ENCODE assay signal across 8 cellular contexts in the genomic region with DNA sequence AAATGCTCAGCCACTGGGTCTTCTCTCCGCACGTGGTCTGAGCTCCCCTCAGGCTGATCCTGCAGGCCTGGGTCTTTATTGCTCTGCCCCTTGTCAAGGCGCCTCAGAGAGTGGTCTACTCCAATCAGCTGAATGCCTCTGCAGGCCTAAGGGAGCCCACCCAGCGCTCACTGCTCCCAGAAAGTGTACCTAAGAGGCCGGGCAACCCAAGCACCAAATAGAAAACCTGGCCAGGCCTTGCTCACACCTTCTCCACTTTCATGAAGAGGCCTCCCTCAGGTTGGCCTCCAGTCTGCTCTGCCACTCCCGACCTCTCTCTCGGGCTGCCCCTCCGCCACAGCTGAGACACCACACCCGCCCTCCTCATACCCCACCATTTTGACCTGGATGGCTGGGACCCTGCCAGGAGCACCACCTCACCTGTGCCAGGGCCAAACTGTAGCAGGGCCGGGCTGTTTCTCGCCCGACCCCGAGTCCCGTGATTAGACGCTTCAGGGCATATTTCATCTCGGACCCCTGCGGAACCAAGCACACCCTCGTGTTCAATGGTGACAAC.
DNase-seq lines count a peak whose midpoint lies in the region; ATAC-seq and TF ChIP-seq lines count a peak whose summit lies in the region.

No MANE protein-coding gene starts in this region.

- DNase-seq in AG04449 (ENCODE audit: low read depth, low spot score) (no peak), cardiac fibroblast (ENCODE audit: low read depth in 2 of 2) (no peak), NCI-H345 treated with DMSO at 0.1 percent for 48 hours (lab: John Stamatoyannopoulos, UW; ENCODE audit: unreplicated experiment) (no peak)

- CTCF ChIA-PET in AG04449 (lab: Yijun Ruan, JAX) = interaction anchor here (1.1 to 13.2 kb wide), 3 partner anchors 12 to 133 kb away, joined by 3 to 137 read pairs (median 5); no protein-coding TSS in a partner anchor

- H3K9ac ChIP-seq in mucosa of rectum (ENCODE audit: low read depth in 1 of 2, low read length in 2 of 2) = peak overlapping the region; percentile 59 to 60

- no peaks in the 10 kb centered on the region for H3K27me3 ChIP-seq in mucosa of rectum (ENCODE audit: control insufficient read depth in 2 of 2, insufficient read depth in 2 of 2, low read length in 2 of 2)

- ATAC-seq in HG03196 (IDR thresholded peaks at IDR 0.05; ENCODE audit: unreplicated experiment) (peak; percentile 10), HG03139 (IDR thresholded peaks at IDR 0.05; ENCODE audit: unreplicated experiment) (no peak), GM21528 (IDR thresholded peaks at IDR 0.05; ENCODE audit: low FRiP score, unreplicated experiment) (no peak), GM21619 (IDR thresholded peaks at IDR 0.05; ENCODE audit: unreplicated experiment) (no peak)

- H3K36me3 ChIP-seq in mucosa of rectum (ENCODE audit: control insufficient read depth in 2 of 2, insufficient read depth in 2 of 2, low read length in 2 of 2) = peaks cover 34 to 37% of the 10 kb centered on the region in 2 donors

- TF ChIP-seq CTCF in AG04449 (IDR thresholded peaks at IDR 0.05; ENCODE audit: insufficient read depth, low read length, missing control alignments) (no peak), cardiac fibroblast (IDR thresholded peaks at IDR 0.05; ENCODE audit: low read depth, low read length) (no peak)

- POLR2A ChIA-PET in AG04449 (lab: Yijun Ruan, JAX) = no interaction called here

- no peaks in the 10 kb centered on the region for H3K9me3 ChIP-seq in mucosa of rectum (ENCODE audit: control insufficient read depth in 2 of 2, low read length in 2 of 2)

- H3K4me3 ChIP-seq in AG04449 (ENCODE audit: low read depth, low read length) (peak overlapping the region; percentile 99), cardiac fibroblast (replicated peaks in 1 of 2; ENCODE audit: low read depth in 2 of 2, low read length in 2 of 2) (peak overlapping the region; percentile 98 to 100), mucosa of rectum (ENCODE audit: low read length in 2 of 2) (peak overlapping the region; percentile 83 to 91)

- H3K27ac ChIP-seq in mucosa of rectum (ENCODE audit: low read depth in 2 of 2, low read length in 2 of 2) = no peak overlapping the region

- peaks cover 30 to 34% of the 10 kb centered on the region in 2 donors for H3K4me1 ChIP-seq in mucosa of rectum (ENCODE audit: control insufficient read depth in 2 of 2, insufficient read depth in 2 of 2, low read length in 2 of 2)
